ENCODE assay signal across 26 cellular contexts in the genomic region with DNA sequence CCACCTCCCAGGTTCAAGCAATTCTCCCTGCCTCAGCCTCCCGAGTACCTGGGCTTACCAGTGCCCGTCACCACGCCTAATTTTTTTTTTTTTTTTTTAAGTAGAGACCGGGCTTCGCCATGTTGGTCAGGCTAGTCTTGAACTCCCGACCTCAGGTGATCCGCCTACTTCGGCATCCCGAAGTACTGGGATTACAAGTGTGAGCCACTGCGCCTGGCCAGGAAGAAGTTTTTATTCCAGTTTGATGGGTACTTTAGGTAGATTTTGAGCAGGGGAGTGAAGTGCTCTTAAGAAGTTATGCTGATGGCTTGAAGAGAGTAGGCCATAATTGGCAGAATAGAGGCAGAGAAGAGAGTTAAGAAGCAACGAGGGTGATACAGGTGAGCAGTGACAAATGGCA.
"Had no signal": no experiment of that assay in that cellular context is flagged by ENCODE, and none has a peak within 500 bp of the region (broad histone marks: within the 10 kb centered on the region; RNA-seq: fewer than 3 reads in every experiment).

No MANE protein-coding gene starts in this region.

- ATAC-seq: activated naive CD4-positive, alpha-beta T cell treated with anti-CD3 and anti-CD28 coated beads, Interleukin-2, amount 50 U/mL, for 72 hours; activated T-cell treated with anti-CD3 and anti-CD28 coated beads, Interleukin-2, amount 50 U/mL, for 72 hours; WTC11 had no signal

- H3K9me3 ChIP-seq: ascending aorta, breast epithelium, colonic mucosa, esophagus squamous epithelium had no signal

- H3K4me1 ChIP-seq: ascending aorta, breast epithelium, colonic mucosa, esophagus squamous epithelium had no signal

- H3K36me3 ChIP-seq: breast epithelium, colonic mucosa had no signal

- H3K27me3 ChIP-seq: ascending aorta, breast epithelium, cardiac muscle cell, colonic mucosa, esophagus squamous epithelium had no signal

- H3K4me3 ChIP-seq: ascending aorta, breast epithelium, cardiac muscle cell, colonic mucosa, esophagus squamous epithelium had no signal

- H3K27ac ChIP-seq: ascending aorta, breast epithelium, cardiac muscle cell, colonic mucosa, epithelial cell of prostate, esophagus squamous epithelium had no signal

- DNase-seq: activated CD4-positive, alpha-beta memory T cell treated with anti-CD3 and anti-CD28 coated beads, Interleukin-2, amount 10 ng/mL, durations not matched to agents 7 days and 5 days; activated CD4-positive, alpha-beta T cell treated with anti-CD3 and anti-CD28 coated beads for 1 hour; activated CD4-positive, alpha-beta T cell treated with anti-CD3 and anti-CD28 coated beads for 4 hours; activated CD4-positive, alpha-beta T cell treated with anti-CD3 and anti-CD28 coated beads, Interleukin-2, amount 10 ng/mL, durations not matched to agents 7 days and 5 days; activated CD4-positive, alpha-beta T cell treated with anti-CD3 and anti-CD28 coated beads, Interleukin-2, amount 50 U/mL, for 4 hours; activated CD8-positive, alpha-beta memory T cell treated with anti-CD3 and anti-CD28 coated beads, Interleukin-2, amount 50 U/mL, for 48 hours; activated gamma-delta T cell; activated naive CD4-positive, alpha-beta T cell; activated naive CD4-positive, alpha-beta T cell treated with anti-CD3 and anti-CD28 coated beads, Interleukin-2, amount 10 ng/mL, durations not matched to agents 7 days and 5 days; activated naive CD8-positive, alpha-beta T cell treated with anti-CD3 and anti-CD28 coated beads, Interleukin-2, amount 10 ng/mL, durations not matched to agents 7 days and 5 days; activated T-cell treated with anti-CD3 and anti-CD28 coated beads for 4 hours; activated T-cell treated with anti-CD3 and anti-CD28 coated beads, Interleukin-2, amount 50 U/mL, for 24 hours; activated T-cell treated with anti-CD3 and anti-CD28 coated beads, Interleukin-2, amount 50 U/mL, for 72 hours; central memory CD4-positive, alpha-beta T cell; cerebellar nuclear complex; colonic mucosa; effector CD8-positive, alpha-beta T cell; esophagus squamous epithelium; glutamatergic neuron; T-helper 2 cell had no signal
